ENCODE assay signal across 28 cellular contexts in the genomic region with DNA sequence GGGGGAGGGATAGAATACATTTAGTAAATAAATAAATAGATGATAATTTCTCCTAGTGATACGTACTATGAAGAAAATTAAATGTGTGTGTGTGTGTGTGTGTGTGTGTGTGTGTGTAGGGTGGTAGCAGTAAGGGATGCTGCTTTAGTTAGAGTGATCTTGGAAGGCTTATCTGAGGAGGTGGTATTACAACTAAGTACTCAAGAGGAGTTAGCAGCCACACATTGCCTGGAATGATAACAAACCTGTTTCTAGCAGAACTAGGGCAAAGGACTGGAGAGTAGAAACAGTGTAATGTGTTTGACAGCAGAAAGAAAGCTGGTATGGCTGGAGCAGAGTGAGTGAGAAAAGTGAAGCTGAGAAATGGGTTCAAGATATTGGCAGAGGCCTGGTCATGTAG. TPM values are rescaled to one million over a fixed set of nuclear protein-coding genes. Genes with fewer than 3 reads are reported as not detected.
"Had no signal": no experiment of that assay in that cellular context is flagged by ENCODE, and none has a peak within 500 bp of the region (broad histone marks: within the 10 kb centered on the region; RNA-seq: fewer than 3 reads in every experiment).

No MANE protein-coding gene starts in this region.

- H3K4me1 Mint-ChIP-seq: activated CD8-positive, alpha-beta memory T cell treated with anti-CD3 and anti-CD28 coated beads, Interleukin-2, amount 10 ng/mL, durations not matched to agents 7 days and 5 days; stimulated activated naive B cell treated with anti-CD40 and anti-IgM and Interleukin-4, amounts not matched to agents 10 μg/mL and 1 μg/mL and 100 μg/mL, for 72 hours had no signal

- H2AFZ ChIP-seq: hepatocyte had no signal

- FAIRE-seq: endothelial cell of umbilical vein, frontal cortex had no signal

- H3K27ac ChIP-seq: body of pancreas, cardiac muscle cell, esophagus muscularis mucosa, hepatocyte, right lobe of liver, skin epidermis, transverse colon, vagina had no signal

- H3K4me3 Mint-ChIP-seq: activated CD4-positive, alpha-beta T cell treated with anti-CD3 and anti-CD28 coated beads, Interleukin-2, amount 10 ng/mL, durations not matched to agents 24 days and 14 days; activated CD8-positive, alpha-beta memory T cell treated with anti-CD3 and anti-CD28 coated beads, Interleukin-2, amount 10 ng/mL, durations not matched to agents 7 days and 5 days; activated CD8-positive, alpha-beta T cell treated with anti-CD3 and anti-CD28 coated beads for 36 hours; activated naive CD4-positive, alpha-beta T cell treated with anti-CD3 and anti-CD28 coated beads, Interleukin-2, amount 50 U/mL, for 24 hours; dendritic cell treated with granulocyte-macrophage colony-stimulating factor and Interleukin-4, amounts not matched to agents 40 ng/mL and 50 ng/mL, for 4 days; stimulated activated naive B cell treated with anti-CD40 and anti-IgM and Interleukin-4, amounts not matched to agents 10 μg/mL and 1 μg/mL and 100 μg/mL, for 72 hours had no signal

- H3K4me2 ChIP-seq: hepatocyte had no signal

- ATAC-seq: activated CD4-positive, CD25-positive, alpha-beta regulatory T cell treated with anti-CD3 and anti-CD28 coated beads, Interleukin-2, amount 50 U/mL, for 24 hours; activated CD8-positive, alpha-beta memory T cell treated with anti-CD3 and anti-CD28 coated beads, Interleukin-2, amount 10 ng/mL, durations not matched to agents 7 days and 5 days; activated CD8-positive, alpha-beta T cell treated with anti-CD3 and anti-CD28 coated beads for 36 hours; body of pancreas; left ventricle myocardium superior; right lobe of liver; stimulated activated naive B cell treated with anti-CD40 and anti-IgM and Interleukin-4, amounts not matched to agents 10 μg/mL and 1 μg/mL and 100 μg/mL, for 72 hours had no signal

- H3K4me3 ChIP-seq: body of pancreas, cardiac muscle cell, esophagus muscularis mucosa, hepatocyte, right lobe of liver, skin epidermis, transverse colon, vagina had no signal

- H3K27me3 ChIP-seq: body of pancreas, cardiac muscle cell, esophagus muscularis mucosa, hepatocyte, right lobe of liver, transverse colon, vagina had no signal

- H3K27ac Mint-ChIP-seq: activated CD4-positive, alpha-beta T cell treated with anti-CD3 and anti-CD28 coated beads, Interleukin-2, amount 10 ng/mL, durations not matched to agents 24 days and 14 days; activated CD8-positive, alpha-beta memory T cell treated with anti-CD3 and anti-CD28 coated beads, Interleukin-2, amount 10 ng/mL, durations not matched to agents 7 days and 5 days; activated CD8-positive, alpha-beta T cell treated with anti-CD3 and anti-CD28 coated beads for 36 hours; activated naive CD4-positive, alpha-beta T cell treated with anti-CD3 and anti-CD28 coated beads, Interleukin-2, amount 50 U/mL, for 24 hours; dendritic cell treated with granulocyte-macrophage colony-stimulating factor and Interleukin-4, amounts not matched to agents 40 ng/mL and 50 ng/mL, for 4 days; stimulated activated naive B cell treated with anti-CD40 and anti-IgM and Interleukin-4, amounts not matched to agents 10 μg/mL and 1 μg/mL and 100 μg/mL, for 72 hours had no signal

- H3K27me3 Mint-ChIP-seq: activated CD4-positive, alpha-beta T cell treated with anti-CD3 and anti-CD28 coated beads, Interleukin-2, amount 10 ng/mL, durations not matched to agents 24 days and 14 days; activated CD8-positive, alpha-beta memory T cell treated with anti-CD3 and anti-CD28 coated beads, Interleukin-2, amount 10 ng/mL, durations not matched to agents 7 days and 5 days; activated CD8-positive, alpha-beta T cell treated with anti-CD3 and anti-CD28 coated beads for 36 hours; activated naive CD4-positive, alpha-beta T cell treated with anti-CD3 and anti-CD28 coated beads, Interleukin-2, amount 50 U/mL, for 24 hours; dendritic cell treated with granulocyte-macrophage colony-stimulating factor and Interleukin-4, amounts not matched to agents 40 ng/mL and 50 ng/mL, for 4 days; stimulated activated naive B cell treated with anti-CD40 and anti-IgM and Interleukin-4, amounts not matched to agents 10 μg/mL and 1 μg/mL and 100 μg/mL, for 72 hours had no signal

- H3K9me3 Mint-ChIP-seq: activated CD8-positive, alpha-beta T cell treated with anti-CD3 and anti-CD28 coated beads for 36 hours; activated naive CD4-positive, alpha-beta T cell treated with anti-CD3 and anti-CD28 coated beads, Interleukin-2, amount 50 U/mL, for 24 hours; dendritic cell treated with granulocyte-macrophage colony-stimulating factor and Interleukin-4, amounts not matched to agents 40 ng/mL and 50 ng/mL, for 4 days had no signal

- H3K4me1 ChIP-seq: esophagus muscularis mucosa, right lobe of liver, transverse colon, vagina had no signal

- H3K9me3 ChIP-seq: body of pancreas, right lobe of liver, transverse colon, vagina had no signal

- DNase-seq: activated CD4-positive, alpha-beta T cell treated with anti-CD3 and anti-CD28 coated beads, Interleukin-2, amount 10 ng/mL, durations not matched to agents 24 days and 14 days; activated CD8-positive, alpha-beta memory T cell treated with anti-CD3 and anti-CD28 coated beads, Interleukin-2, amount 10 ng/mL, durations not matched to agents 7 days and 5 days; activated CD8-positive, alpha-beta T cell treated with anti-CD3 and anti-CD28 coated beads for 36 hours; activated gamma-delta T cell treated with Interleukin-2 at 50 U/mL for 16 hours; activated T-cell treated with anti-CD3 and anti-CD28 coated beads for 4 hours; anterior cingulate cortex; body of pancreas; effector CD4-positive, alpha-beta T cell; glutamatergic neuron; left ventricle myocardium superior; right lobe of liver; stimulated activated CD4-positive, alpha-beta T cell treated with anti-CD3 and anti-CD28 coated beads, Interleukin-2, amount 100 ng/mL, for 48 hours; stimulated activated CD8-positive, alpha-beta memory T cell treated with anti-CD3 and anti-CD28 coated beads, Interleukin-4, amount 100 ng/mL, for 48 hours; stimulated activated naive B cell treated with anti-CD40 and anti-IgM and Interleukin-4, amounts not matched to agents 10 μg/mL and 1 μg/mL and 100 μg/mL, for 72 hours; T-helper 1 cell; transverse colon had no signal

RNA-seq across cellular contexts. Expression of gene FASLG, which starts 58.3 kb away (rescaled TPM):
- total RNA-seq: body of pancreas, cardiac muscle cell, endothelial cell of umbilical vein, frontal cortex, hepatocyte, temporal lobe, vagina had no signal
- polyA plus RNA-seq: cardiac muscle cell, endothelial cell of umbilical vein, hepatocyte, neural cell had no signal
